1 cellular context compared by ENCODE assay signal in genomic region chr12:96198970-96199369, GRCh38.
TF ChIP-seq lines count a peak whose summit lies in the region.

No MANE protein-coding gene starts in this region.

TF ChIP-seq in IMR-90, 13 proteins besides CTCF, POLR2A, EP300 and RAD21 (continued from another document):
- TF ChIP-seq MXI1 (IDR thresholded peaks at IDR 0.05; ENCODE audit: borderline replicate concordance, low read depth, low read length), result no peak
